Comparison of ENCODE assay signal across 17 cellular contexts in the genomic region with DNA sequence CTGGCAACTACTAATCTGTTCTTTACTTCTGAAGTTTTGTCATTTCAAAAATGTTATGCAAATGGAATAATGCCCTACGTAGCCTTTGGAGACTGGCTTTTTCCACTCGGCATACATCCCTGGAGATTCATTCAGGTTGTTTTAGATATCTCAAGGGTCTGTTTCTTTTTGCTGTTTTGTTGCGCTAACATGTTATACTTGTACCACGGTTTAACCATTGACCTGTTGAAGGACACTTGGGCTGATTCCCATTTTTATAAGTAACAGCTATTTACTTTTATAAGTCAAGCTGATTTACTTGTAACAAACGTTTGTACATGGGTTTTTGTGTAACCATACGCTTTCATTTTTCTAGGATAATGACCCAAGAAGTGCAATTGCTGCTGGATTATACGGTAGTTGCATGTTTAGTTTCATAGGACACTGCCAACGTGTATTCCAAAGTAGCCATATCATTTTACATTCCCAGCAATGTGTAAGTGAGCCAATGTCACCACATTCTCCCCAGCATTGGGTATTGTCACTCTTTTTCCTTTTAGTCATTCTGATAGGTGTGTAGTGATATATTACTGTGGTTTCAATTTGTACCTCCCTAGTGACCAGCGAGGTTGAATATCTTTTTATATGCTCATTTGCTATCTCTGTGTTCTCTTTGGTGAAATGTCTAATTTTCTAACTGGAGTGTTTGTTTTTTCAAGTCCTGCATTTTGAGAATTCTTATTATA.
"Had no signal": no experiment of that assay in that cellular context is flagged by ENCODE, and none has a peak within 500 bp of the region (broad histone marks: within the 10 kb centered on the region; RNA-seq: fewer than 3 reads in every experiment).

No MANE protein-coding gene starts in this region.

- H3K27me3 Mint-ChIP-seq: effector memory CD8-positive, alpha-beta T cell; type B pancreatic cell had no signal

- DNase-seq: activated CD4-positive, alpha-beta T cell treated with anti-CD3 and anti-CD28 coated beads for 48 hours; activated CD8-positive, alpha-beta memory T cell treated with anti-CD3 and anti-CD28 coated beads, Interleukin-2, amount 50 U/mL, for 48 hours; activated gamma-delta T cell treated with Interleukin-2 at 50 U/mL for 16 hours; adrenal gland; effector memory CD8-positive, alpha-beta T cell; foreskin keratinocyte; hippocampal formation; left colon; posterior cingulate gyrus; retina; stomach had no signal

- H3K36me3 Mint-ChIP-seq: mesothelial cell of epicardium, type B pancreatic cell, WTC11 had no signal

- H3K27me3 ChIP-seq: adrenal gland, cardiac muscle cell, foreskin keratinocyte, stomach had no signal

- H3K9me3 ChIP-seq: adrenal gland, stomach had no signal

- H3K4me1 ChIP-seq: adrenal gland, stomach had no signal

- H3K27ac ChIP-seq: adrenal gland, cardiac muscle cell, stomach had no signal

- H3K4me3 Mint-ChIP-seq: mesothelial cell of epicardium; nephron; T-helper 2 cell treated with Interferon-gamma antibody and Interleukin-4, amounts not matched to agents 5 μg/mL and 100 μg/mL, for 36 hours; type B pancreatic cell; WTC11 had no signal

- H3K4me1 Mint-ChIP-seq: mesothelial cell of epicardium, nephron, WTC11 had no signal

- ATAC-seq: effector memory CD8-positive, alpha-beta T cell; foreskin keratinocyte; left colon; WTC11 had no signal

- H3K36me3 ChIP-seq: adrenal gland, cardiac muscle cell, stomach had no signal

- H3K9me3 Mint-ChIP-seq: effector memory CD8-positive, alpha-beta T cell; nephron; type B pancreatic cell had no signal

- H3K4me3 ChIP-seq: adrenal gland, cardiac muscle cell, stomach had no signal

- H3K27ac Mint-ChIP-seq: mesothelial cell of epicardium; nephron; T-helper 2 cell treated with Interferon-gamma antibody and Interleukin-4, amounts not matched to agents 5 μg/mL and 100 μg/mL, for 36 hours; type B pancreatic cell; WTC11 had no signal
